In genomic region chr1:212959266-212960220, GRCh38 we compare ENCODE assay signal across 11 cellular contexts. TPM values are rescaled to one million over a fixed set of nuclear protein-coding genes. Genes with fewer than 3 reads are reported as not detected.
DNase-seq lines count a peak whose midpoint lies in the region; ATAC-seq and TF ChIP-seq lines count a peak whose summit lies in the region.
"Had no signal": no experiment of that assay in that cellular context is flagged by ENCODE, and none has a peak within 500 bp of the region (broad histone marks: within the 10 kb centered on the region; RNA-seq: fewer than 3 reads in every experiment).

No MANE protein-coding gene starts in this region.

- DNase-seq in GM10266 (ENCODE audit: extremely low spot score): peak; percentile 77
- no peak for DNase-seq in activated T-cell treated with anti-CD3 and anti-CD28 coated beads for 4 hours
- no peak for DNase-seq in DMS53 treated with DMSO at 0.1 percent for 48 hours (lab: John Stamatoyannopoulos, UW; ENCODE audit: unreplicated experiment)
- DNase-seq in GM23248: no peak
- no peak for DNase-seq in MM.1S
- DNase-seq: activated CD4-positive, alpha-beta T cell treated with anti-CD3 and anti-CD28 coated beads for 1 hour; PC-9 had no signal

- H3F3A ChIP-seq in Loucy (ENCODE audit: low read depth): no peaks in the 10 kb centered on the region
- no peaks in the 10 kb centered on the region for H3F3A ChIP-seq in GM23248 (ENCODE audit: insufficient read depth)
- no peaks in the 10 kb centered on the region for H3F3A ChIP-seq in MM.1S (ENCODE audit: insufficient read depth, low read length)

- H3K27me3 ChIP-seq in Loucy (ENCODE audit: insufficient read depth, low read length, poor library complexity, severe bottlenecking) (no peaks in the 10 kb centered on the region), GM23248 (replicated peaks; ENCODE audit: insufficient read depth) (peaks cover 38% of the 10 kb centered on the region), MM.1S (replicated peaks; ENCODE audit: insufficient read depth, low read length) (no peaks in the 10 kb centered on the region)

- H2AFZ ChIP-seq in Loucy (ENCODE audit: low read length) (no peak overlapping the region), GM23248 (no peak overlapping the region), MM.1S (ENCODE audit: low read length) (no peak overlapping the region)
- H2AFZ ChIP-seq: PC-9 had no signal

- H3K4me3 ChIP-seq in Loucy (ENCODE audit: low read length, poor library complexity, severe bottlenecking) (peak overlapping the region; percentile 9), GM23248 (no peak overlapping the region), MM.1S (ENCODE audit: low read length) (no peak overlapping the region)
- H3K4me3 ChIP-seq: PC-9 had no signal

- 68 to 78% methylated on average over 18 of the region's 18 CpGs for WGBS in GM23248 (ENCODE audit: low coverage in 1 of 2, low lambda C conversion rate in 2 of 2, missing lambda C conversion rate in 2 of 2), 2 experiments

- no peaks in the 10 kb centered on the region for H4K20me1 ChIP-seq in Loucy (ENCODE audit: insufficient read depth, low read length, poor library complexity, severe bottlenecking)
- no peaks in the 10 kb centered on the region for H4K20me1 ChIP-seq in GM23248 (ENCODE audit: insufficient read depth)
- H4K20me1 ChIP-seq in MM.1S (ENCODE audit: insufficient read depth, low read length): no peaks in the 10 kb centered on the region

- TF ChIP-seq CTCF in GM10266 (IDR thresholded peaks at IDR 0.05; ENCODE audit: control insufficient read depth, insufficient read depth, low read depth, missing control alignments) (no peak), Loucy (conservative IDR thresholded peaks at IDR 0.05; ENCODE audit: low read length) (no peak), MM.1S (IDR thresholded peaks at IDR 0.05; ENCODE audit: low read length) (no peak)

- peaks cover 56% of the 10 kb centered on the region for H3K4me1 ChIP-seq in Loucy (ENCODE audit: insufficient read depth, low read length, poor library complexity, severe bottlenecking)
- H3K4me1 ChIP-seq in GM23248 (ENCODE audit: insufficient read depth): no peaks in the 10 kb centered on the region
- 0 out of 2 replicates have a peak, but pooled peaks cover 6% of the 10 kb centered on the region for H3K4me1 ChIP-seq in MM.1S (ENCODE audit: low read length)

- H3K4me2 ChIP-seq in Loucy (ENCODE audit: low read depth, low read length, poor library complexity, severe bottlenecking) (peak overlapping the region; percentile 73), GM23248 (ENCODE audit: unreplicated experiment) (no peak overlapping the region), MM.1S (ENCODE audit: low read depth, low read length) (no peak overlapping the region)
- H3K4me2 ChIP-seq: PC-9 had no signal

- H3K9ac ChIP-seq in Loucy (ENCODE audit: low read depth, low read length, poor library complexity, severe bottlenecking) (peak overlapping the region; percentile 41), GM23248 (no peak overlapping the region), MM.1S (ENCODE audit: low read length) (no peak overlapping the region)

- H3K36me3 ChIP-seq in Loucy (ENCODE audit: insufficient read depth, low read length): peaks cover 14% of the 10 kb centered on the region; the same call in 1 of the 2 replicates
- no peaks in the 10 kb centered on the region for H3K36me3 ChIP-seq in GM23248 (ENCODE audit: low read depth)
- no peaks in the 10 kb centered on the region for H3K36me3 ChIP-seq in MM.1S (replicated peaks; ENCODE audit: insufficient read depth, low read length)

- H3K9me3 ChIP-seq in Loucy (ENCODE audit: insufficient read depth, low read depth, low read length): no peaks in the 10 kb centered on the region
- no peaks in the 10 kb centered on the region for H3K9me3 ChIP-seq in GM23248 (ENCODE audit: low read depth)
- H3K9me3 ChIP-seq in MM.1S (replicated peaks; ENCODE audit: insufficient read depth, low read length): no peaks in the 10 kb centered on the region

- in situ Hi-C loops in GM23248 (cut with MboI): no loop called here

- H3K79me2 ChIP-seq in Loucy (ENCODE audit: insufficient read depth, low read length): no peaks in the 10 kb centered on the region
- H3K79me2 ChIP-seq in GM23248 (ENCODE audit: insufficient read depth): no peaks in the 10 kb centered on the region
- H3K79me2 ChIP-seq in MM.1S (ENCODE audit: low read length): no peaks in the 10 kb centered on the region

- H3K27ac ChIP-seq in GM23248 (no peak overlapping the region), MM.1S (ENCODE audit: low read length) (no peak overlapping the region)
- H3K27ac ChIP-seq: epithelial cell of prostate, PC-9 had no signal

- peak; percentile 83 for ATAC-seq in GM19395 (IDR thresholded peaks at IDR 0.05; ENCODE audit: unreplicated experiment)
- ATAC-seq in HG02885 (IDR thresholded peaks at IDR 0.05; ENCODE audit: poor library complexity, unreplicated experiment): peak; percentile 85

- H3K9me2 ChIP-seq in Loucy (replicated peaks; ENCODE audit: low read depth, low read length) (no peaks in the 10 kb centered on the region), GM23248 (ENCODE audit: insufficient read depth) (no peaks in the 10 kb centered on the region), MM.1S (replicated peaks; ENCODE audit: insufficient read depth, low read length) (no peaks in the 10 kb centered on the region)

RNA-seq across cellular contexts. Expression of gene VASH2, which starts 9.2 kb away (rescaled TPM):
- total RNA-seq in GM23248 (2014; rRNA removed; shearing (Covaris generic)): not detected in 2 replicates
- polyA plus RNA-seq in GM23248 (2016; fragmentation: Nextera tagmentation; extraction: Ambion mirVana): 0.06 and 0.19 TPM in 2 replicates
- total RNA-seq: PC-9 had no signal

RNA-seq across cellular contexts. Expression of gene ANGEL2, which starts 56.1 kb away (rescaled TPM):
- total RNA-seq in GM23248 (2014; rRNA removed; shearing (Covaris generic)): 28.5 and 39.2 TPM in 2 replicates
- 19.7 and 22.5 TPM in 2 replicates for polyA plus RNA-seq in GM23248 (2016; fragmentation: Nextera tagmentation; extraction: Ambion mirVana)
